In genomic region chr9:77019010-77019809, GRCh38 we compare ENCODE assay signal across 10 cellular contexts. TPM values are rescaled to one million over a fixed set of nuclear protein-coding genes. Genes with fewer than 3 reads are reported as not detected.
DNase-seq lines count a peak whose midpoint lies in the region; ATAC-seq and TF ChIP-seq lines count a peak whose summit lies in the region.
"Had no signal": no experiment of that assay in that cellular context is flagged by ENCODE, and none has a peak within 500 bp of the region (broad histone marks: within the 10 kb centered on the region; RNA-seq: fewer than 3 reads in every experiment).

FOXB2 (plus strand) TSS chr9:77019655; CDS start chr9:77019655, 0 bp downstream.

- peaks cover 10% of the 10 kb centered on the region for H3K4me1 ChIP-seq in cardiac muscle cell (ENCODE audit: low read depth)
- H3K4me1 ChIP-seq in lower lobe of right lung, result peaks cover 33% of the 10 kb centered on the region
- peaks cover 0 to 79% (median 51%) of the 10 kb centered on the region in 4 donors for H3K4me1 ChIP-seq in tibial artery

- peaks cover 16% of the 10 kb centered on the region for H3K4me1 Mint-ChIP-seq in activated T-helper 1 cell treated with anti-CD3 and anti-CD28 coated beads, Interleukin-12 subunit alpha, Interleukin-12 subunit beta, Interleukin-2, Interleukin-4 antibody, amounts not matched to agents 30 ng/mL and 10 ng/mL and 1 ng/mL, durations not matched to agents 14 hours and 24 hours and 36 hours (ENCODE audit: low read depth)

- H3K9me3 Mint-ChIP-seq in activated T-helper 1 cell treated with anti-CD3 and anti-CD28 coated beads, Interleukin-12 subunit alpha, Interleukin-12 subunit beta, Interleukin-2, Interleukin-4 antibody, amounts not matched to agents 30 ng/mL and 10 ng/mL and 1 ng/mL, durations not matched to agents 14 hours and 24 hours and 36 hours, result peaks cover 6% of the 10 kb centered on the region

- peaks cover 4% of the 10 kb centered on the region for H3K36me3 Mint-ChIP-seq in activated T-helper 1 cell treated with anti-CD3 and anti-CD28 coated beads, Interleukin-12 subunit alpha, Interleukin-12 subunit beta, Interleukin-2, Interleukin-4 antibody, amounts not matched to agents 30 ng/mL and 10 ng/mL and 1 ng/mL, durations not matched to agents 14 hours and 24 hours and 36 hours (ENCODE audit: low read depth)

- H3K27ac Mint-ChIP-seq in activated T-helper 1 cell treated with anti-CD3 and anti-CD28 coated beads, Interleukin-12 subunit alpha, Interleukin-12 subunit beta, Interleukin-2, Interleukin-4 antibody, amounts not matched to agents 30 ng/mL and 10 ng/mL and 1 ng/mL, durations not matched to agents 14 hours and 24 hours and 36 hours, result peak within 1 kb of the TSS; percentile 67

- peaks cover 100% of the 10 kb centered on the region for H3K27me3 ChIP-seq in cardiac muscle cell
- peaks cover 96% of the 10 kb centered on the region for H3K27me3 ChIP-seq in lower lobe of right lung (ENCODE audit: low read depth)
- H3K27me3 ChIP-seq in tibial artery, result peaks cover 3 to 100% of the 10 kb centered on the region in 2 donors

- ATAC-seq in Right ventricle myocardium superior (ENCODE audit: poor library complexity) (no peak), lower lobe of right lung (peak in 1 of 2 donors; percentile 4), GM21825 (IDR thresholded peaks at IDR 0.05; ENCODE audit: unreplicated experiment) (no peak)

- H3K27ac ChIP-seq in cardiac muscle cell, result no peak within 1 kb of the TSS
- H3K27ac ChIP-seq in lower lobe of right lung, result no peak within 1 kb of the TSS
- H3K27ac ChIP-seq in tibial artery, result no peak within 1 kb of the TSS

- H3K4me3 ChIP-seq in cardiac muscle cell, result peak within 1 kb of the TSS; percentile 18
- peak within 1 kb of the TSS; percentile 29 for H3K4me3 ChIP-seq in lower lobe of right lung
- H3K4me3 ChIP-seq in tibial artery, result peak within 1 kb of the TSS; percentile 6 to 40

- no peak within 1 kb of the TSS for H3K4me3 Mint-ChIP-seq in activated T-helper 1 cell treated with anti-CD3 and anti-CD28 coated beads, Interleukin-12 subunit alpha, Interleukin-12 subunit beta, Interleukin-2, Interleukin-4 antibody, amounts not matched to agents 30 ng/mL and 10 ng/mL and 1 ng/mL, durations not matched to agents 14 hours and 24 hours and 36 hours

- H3K36me3 ChIP-seq in cardiac muscle cell (no peaks in the 10 kb centered on the region), lower lobe of right lung (no peaks in the 10 kb centered on the region), tibial artery (no peaks in the 10 kb centered on the region)

- H3K9me3 ChIP-seq in cardiac muscle cell (ENCODE audit: low read depth), result no peaks in the 10 kb centered on the region
- H3K9me3 ChIP-seq in lower lobe of right lung, result no peaks in the 10 kb centered on the region
- H3K9me3 ChIP-seq in tibial artery, result no peaks in the 10 kb centered on the region

- no peak for DNase-seq in cardiac muscle cell (ENCODE audit: low read depth in 1 of 2, low spot score in 1 of 2)
- DNase-seq in Right ventricle myocardium superior, result no peak
- no peak for DNase-seq in activated T-helper 1 cell treated with anti-CD3 and anti-CD28 coated beads, Interleukin-12 subunit alpha, Interleukin-12 subunit beta, Interleukin-2, Interleukin-4 antibody, amounts not matched to agents 30 ng/mL and 10 ng/mL and 1 ng/mL, durations not matched to agents 14 hours and 24 hours and 36 hours (ENCODE audit: low spot score)
- no peak for DNase-seq in lower lobe of right lung
- no peak for DNase-seq in tibial artery
- DNase-seq in DMS153 (lab: John Stamatoyannopoulos, UW), result no peak
- DNase-seq in GM19238 (ENCODE audit: insufficient read length, low spot score), result no peak
- DNase-seq: MM.1S had no signal

- H3K27me3 Mint-ChIP-seq in activated T-helper 1 cell treated with anti-CD3 and anti-CD28 coated beads, Interleukin-12 subunit alpha, Interleukin-12 subunit beta, Interleukin-2, Interleukin-4 antibody, amounts not matched to agents 30 ng/mL and 10 ng/mL and 1 ng/mL, durations not matched to agents 14 hours and 24 hours and 36 hours (ENCODE audit: insufficient read depth), result peaks cover 69% of the 10 kb centered on the region

- intact Hi-C loops in Right ventricle myocardium superior (cut with DNase I), result no loop called here
- intact Hi-C loops in activated T-helper 1 cell treated with anti-CD3 and anti-CD28 coated beads, Interleukin-12 subunit alpha, Interleukin-12 subunit beta, Interleukin-2, Interleukin-4 antibody, amounts not matched to agents 30 ng/mL and 10 ng/mL and 1 ng/mL, durations not matched to agents 14 hours and 24 hours and 36 hours (cut with micrococcal nuclease), result no loop called here
- intact Hi-C loops in lower lobe of right lung (cut with DNase I), result no loop called here
- intact Hi-C loops in tibial artery (cut with DNase I; ENCODE audit: low total_unique reads), result loop anchor here (10.0 kb wide), 1 partner anchor 574 kb away; no protein-coding TSS in a partner anchor

- no peak for TF ChIP-seq CTCF in cardiac muscle cell (IDR thresholded peaks at IDR 0.05; ENCODE audit: low read depth, low read length)
- TF ChIP-seq CTCF in lower lobe of right lung (IDR thresholded peaks at IDR 0.05), result no peak
- no peak for TF ChIP-seq CTCF in tibial artery (IDR thresholded peaks at IDR 0.05)

RNA-seq across cellular contexts. Expression of gene FOXB2, which starts in this region (rescaled TPM):
- total RNA-seq in cardiac muscle cell, result not detected in 2 replicates
- polyA plus RNA-seq in cardiac muscle cell, result not detected in 2 replicates
- total RNA-seq in Right ventricle myocardium superior, result not detected
- not detected in 2 replicates for total RNA-seq in activated T-helper 1 cell treated with anti-CD3 and anti-CD28 coated beads, Interleukin-12 subunit alpha, Interleukin-12 subunit beta, Interleukin-2, Interleukin-4 antibody, amounts not matched to agents 30 ng/mL and 10 ng/mL and 1 ng/mL, durations not matched to agents 14 hours and 24 hours and 36 hours
- not detected for total RNA-seq in lower lobe of right lung
- total RNA-seq: RPMI7951 had no signal
